Comparison of ENCODE assay signal across 17 cellular contexts in the genomic region with DNA sequence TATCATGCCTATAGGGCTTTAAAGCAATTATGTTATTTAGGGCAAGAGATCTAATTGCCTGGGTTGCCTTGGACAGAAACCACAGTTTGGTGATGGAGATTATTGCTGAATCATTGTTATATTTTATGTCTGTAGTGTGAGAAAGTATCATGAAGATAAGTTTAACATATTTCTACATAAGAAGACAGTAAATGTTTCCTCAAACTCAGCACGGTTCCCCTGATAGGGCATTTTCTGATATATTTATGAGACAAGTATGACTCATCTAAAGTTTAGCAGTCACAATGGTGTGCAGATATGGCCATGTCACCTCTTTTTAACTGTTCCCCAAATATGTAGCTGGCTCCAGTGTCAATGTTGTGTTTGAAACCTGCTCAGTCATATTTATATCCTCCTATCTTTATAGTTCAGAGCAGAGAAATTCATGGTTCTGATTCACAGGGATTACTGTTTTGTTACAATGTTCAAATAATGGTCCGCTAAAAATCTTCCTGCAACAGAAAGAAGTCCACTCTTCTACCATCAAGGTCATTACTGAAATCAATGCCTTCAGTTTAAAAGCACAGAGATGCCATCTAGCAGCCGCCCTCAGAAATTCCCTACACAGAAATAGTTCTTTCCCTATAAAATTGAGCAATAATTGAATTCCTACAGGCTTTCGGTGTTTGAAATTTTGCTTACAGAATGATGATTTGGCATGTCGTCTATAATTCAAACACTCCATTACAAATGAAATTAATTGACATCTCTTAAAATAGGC. TPM values are rescaled to one million over a fixed set of nuclear protein-coding genes. Genes with fewer than 3 reads are reported as not detected.
A peak's percentile ranks its signal among the peaks of the same experiment; 100 is the strongest.
DNase-seq lines count a peak whose midpoint lies in the region; ATAC-seq, FAIRE-seq and TF ChIP-seq lines count a peak whose summit lies in the region.
"Had no signal": no experiment of that assay in that cellular context is flagged by ENCODE, and none has a peak within 500 bp of the region (broad histone marks: within the 10 kb centered on the region; RNA-seq: fewer than 3 reads in every experiment).

No MANE protein-coding gene starts in this region.

- no peak overlapping the region for H2AFZ ChIP-seq in SK-N-SH (ENCODE audit: low read depth)
- H2AFZ ChIP-seq in K562 (ENCODE audit: low read depth, low read length): no peak overlapping the region

- TF ChIP-seq CTCF in SK-N-SH (IDR thresholded peaks at IDR 0.05) (no peak), K562 (IDR thresholded peaks at IDR 0.05 in 2 of 3, conservative IDR thresholded peaks at IDR 0.05 in 1 of 3; ENCODE audit: insufficient read depth in 2 of 3, low read depth in 1 of 3, low read length in 3 of 3) (no peak)

- no peaks in the 10 kb centered on the region for H3K9me1 ChIP-seq in K562 (ENCODE audit: control insufficient read depth, insufficient read depth, low read length)

- TF ChIP-seq RAD21 in SK-N-SH (IDR thresholded peaks at IDR 0.05; ENCODE audit: low read length) (peak; percentile 37; the same call in 1 of the 2 replicates), K562 (CRISPR knock-in tag; conservative IDR thresholded peaks at IDR 0.05 in 1 of 2, IDR thresholded peaks at IDR 0.05 in 1 of 2) (no peak)

- H3K9ac ChIP-seq in SK-N-SH (no peak overlapping the region), K562 (ENCODE audit: insufficient read depth in 1 of 2, low read depth in 2 of 2, low read length in 2 of 2) (no peak overlapping the region)

- CTCF ChIA-PET in SK-N-SH (lab: Yijun Ruan, JAX): interaction anchor here (0.5 to 5.0 kb wide), 7 partner anchors 11 to 473 kb away, joined by 3 to 29 read pairs (median 4); no protein-coding TSS in a partner anchor
- CTCF ChIA-PET in K562 (lab: Yijun Ruan, JAX; ENCODE audit: low intra/inter-chr PET ratio): no interaction called here

- intact Hi-C loops in K562 (cut with micrococcal nuclease): no loop called here

- H3K27me3 ChIP-seq in SK-N-SH (ENCODE audit: insufficient read depth) (peaks cover 7% of the 10 kb centered on the region; the same call in 1 of the 2 replicates), K562 (ENCODE audit: control insufficient read depth in 2 of 2, insufficient read depth in 2 of 2, low read length in 2 of 2) (no peaks in the 10 kb centered on the region)
- H3K27me3 ChIP-seq: SJCRH30 had no signal

- peaks cover 0 to 8% (median 0%) of the 10 kb centered on the region in 9 donors for H3K9me3 Mint-ChIP-seq in naive thymus-derived CD8-positive, alpha-beta T cell
- H3K9me3 Mint-ChIP-seq in activated naive CD8-positive, alpha-beta T cell treated with anti-CD3 and anti-CD28 coated beads for 36 hours: no peaks in the 10 kb centered on the region
- H3K9me3 Mint-ChIP-seq: T-helper 2 cell treated with Interferon-gamma antibody and Interleukin-4, amounts not matched to agents 5 μg/mL and 100 μg/mL, for 36 hours had no signal

- no peak for DNase-seq in SK-N-SH
- DNase-seq in NCI-H446 (lab: John Stamatoyannopoulos, UW): peak; percentile 73 to 84
- DNase-seq in K562 (ENCODE audit: extremely low read depth in 1 of 4, low spot score in 3 of 4): no peak
- DNase-seq in putamen (ENCODE audit: low spot score): peak; percentile 3
- DNase-seq in naive thymus-derived CD8-positive, alpha-beta T cell: no peak
- no peak for DNase-seq in activated naive CD8-positive, alpha-beta T cell treated with anti-CD3 and anti-CD28 coated beads for 36 hours
- no peak for DNase-seq in GF-D8 (lab: John Stamatoyannopoulos, UW)
- DNase-seq: DMS79, GOT3, NCI-H1105, NCI-H2081 treated with DMSO at 0.1 percent for 48 hours, NCI-H2227 treated with DMSO at 0.1 percent for 48 hours, RPMI8226 had no signal

- no TSS peak for BruUV-seq in K562 (replicated peaks; lab: Mats Ljungman, UMichigan)

- no peaks in the 10 kb centered on the region for H3K36me3 ChIP-seq in SK-N-SH (replicated peaks in 1 of 2; ENCODE audit: control insufficient read depth in 1 of 2, insufficient read depth in 2 of 2, low read length in 1 of 2)
- H3K36me3 ChIP-seq in K562 (ENCODE audit: control insufficient read depth, insufficient read depth, low read length): no peaks in the 10 kb centered on the region
- H3K36me3 ChIP-seq: SJCRH30 had no signal

- no peak overlapping the region for H3K4me3 Mint-ChIP-seq in naive thymus-derived CD8-positive, alpha-beta T cell
- H3K4me3 Mint-ChIP-seq in activated naive CD8-positive, alpha-beta T cell treated with anti-CD3 and anti-CD28 coated beads for 36 hours: no peak overlapping the region
- H3K4me3 Mint-ChIP-seq: T-helper 2 cell treated with Interferon-gamma antibody and Interleukin-4, amounts not matched to agents 5 μg/mL and 100 μg/mL, for 36 hours had no signal

- POLR2A ChIA-PET in SK-N-SH (lab: Yijun Ruan, JAX): no interaction called here
- POLR2A ChIA-PET in K562 (lab: Yijun Ruan, JAX): no interaction called here
- POLR2A ChIA-PET in naive thymus-derived CD8-positive, alpha-beta T cell (lab: Charles Lee): no interaction called here

- H3K27ac ChIP-seq in SK-N-SH (ENCODE audit: low read depth in 2 of 2, low read length in 1 of 2) (no peak overlapping the region), K562 (ENCODE audit: extremely low read depth, low read depth, low read length) (no peak overlapping the region)
- H3K27ac ChIP-seq: SJCRH30 had no signal

- no peak for FAIRE-seq in K562 (lab: Jason Lieb, UNC)

- ATAC-seq in SK-N-SH treated with all-trans-retinoic acid at 6 μM for 48 hours (no peak), K562 (no peak)
- ATAC-seq in naive thymus-derived CD8-positive, alpha-beta T cell: no peak
- ATAC-seq: PC-3 had no signal

- no peak overlapping the region for H3K4me2 ChIP-seq in SK-N-SH
- H3K4me2 ChIP-seq in K562 (ENCODE audit: insufficient read depth, low read length): no peak overlapping the region

- H3K4me3 ChIP-seq in SK-N-SH (ENCODE audit: low read depth in 2 of 2, low read length in 1 of 2) (no peak overlapping the region), K562 (no peak overlapping the region)
- H3K4me3 ChIP-seq: SJCRH30 had no signal

- H3K36me3 Mint-ChIP-seq in naive thymus-derived CD8-positive, alpha-beta T cell: peaks cover 0 to 4% (median 0%) of the 10 kb centered on the region in 3 donors
- no peaks in the 10 kb centered on the region for H3K36me3 Mint-ChIP-seq in activated naive CD8-positive, alpha-beta T cell treated with anti-CD3 and anti-CD28 coated beads for 36 hours

- 50% methylated on average over 5 of the region's 5 CpGs for WGBS in SK-N-SH (ENCODE audit: low lambda C conversion rate)
- 5% methylated on average over 5 of the region's 5 CpGs for WGBS in K562 (ENCODE audit: insufficient coverage, low coverage, missing lambda C conversion rate)

- H3K4me1 ChIP-seq in SK-N-SH (ENCODE audit: control insufficient read depth in 1 of 2, insufficient read depth in 2 of 2, low read depth in 1 of 2, low read length in 1 of 2) (no peaks in the 10 kb centered on the region; a peak in 2 of 4 replicates), K562 (replicated peaks in 1 of 2; ENCODE audit: control insufficient read depth in 2 of 2, insufficient read depth in 2 of 2, low read length in 2 of 2) (no peaks in the 10 kb centered on the region)
- H3K4me1 ChIP-seq: SJCRH30 had no signal

- peaks cover 0 to 4% (median 0%) of the 10 kb centered on the region in 4 donors for H3K4me1 Mint-ChIP-seq in naive thymus-derived CD8-positive, alpha-beta T cell
- peaks cover 3% of the 10 kb centered on the region for H3K4me1 Mint-ChIP-seq in activated naive CD8-positive, alpha-beta T cell treated with anti-CD3 and anti-CD28 coated beads for 36 hours

- H3K27ac Mint-ChIP-seq in naive thymus-derived CD8-positive, alpha-beta T cell: no peak overlapping the region
- H3K27ac Mint-ChIP-seq in activated naive CD8-positive, alpha-beta T cell treated with anti-CD3 and anti-CD28 coated beads for 36 hours: no peak overlapping the region
- H3K27ac Mint-ChIP-seq: T-helper 2 cell treated with Interferon-gamma antibody and Interleukin-4, amounts not matched to agents 5 μg/mL and 100 μg/mL, for 36 hours had no signal

- 0 out of 2 replicates have a peak, but pooled peaks cover 3% of the 10 kb centered on the region for H3K9me2 ChIP-seq in SK-N-SH

- H3F3A ChIP-seq in SK-N-SH (replicated peaks; ENCODE audit: insufficient read depth): no peaks in the 10 kb centered on the region

- H4K20me1 ChIP-seq in SK-N-SH (ENCODE audit: insufficient read depth): no peaks in the 10 kb centered on the region
- H4K20me1 ChIP-seq in K562 (replicated peaks; ENCODE audit: control insufficient read depth, insufficient read depth, low read length): no peaks in the 10 kb centered on the region

- peaks cover 12 to 22% (median 16%) of the 10 kb centered on the region in 5 donors for H3K27me3 Mint-ChIP-seq in naive thymus-derived CD8-positive, alpha-beta T cell
- H3K27me3 Mint-ChIP-seq in activated naive CD8-positive, alpha-beta T cell treated with anti-CD3 and anti-CD28 coated beads for 36 hours: peaks cover 30% of the 10 kb centered on the region

- H3K79me2 ChIP-seq in SK-N-SH (ENCODE audit: insufficient read depth) (no peaks in the 10 kb centered on the region), K562 (ENCODE audit: control insufficient read depth, insufficient read depth, low read length) (no peaks in the 10 kb centered on the region)

- H3K9me3 ChIP-seq in SK-N-SH (no peaks in the 10 kb centered on the region), K562 (replicated peaks; ENCODE audit: control insufficient read depth, insufficient read depth, low read depth, low read length) (no peaks in the 10 kb centered on the region)
- H3K9me3 ChIP-seq: SJCRH30 had no signal

- TF ChIP-seq EP300 in SK-N-SH (IDR thresholded peaks at IDR 0.05; ENCODE audit: borderline replicate concordance in 1 of 2, low read depth in 1 of 2, low read length in 1 of 2): no peak
- TF ChIP-seq EP300 in K562 (IDR thresholded peaks at IDR 0.05; ENCODE audit: low read length): no peak

- no peak for TF ChIP-seq POLR2A in K562 (conservative IDR thresholded peaks at IDR 0.05)

- in situ Hi-C loops in K562 (cut with MboI): no loop called here

RNA-seq across cellular contexts. Expression of gene OLFM3, which starts 3.7 kb away (rescaled TPM):
- polyA plus RNA-seq in SK-N-SH (2012; rRNA removed): 0.03 TPM in 1 of 2 replicates, not detected in the other
- polyA plus RNA-seq in SK-N-SH (2012; cell fraction: cytosol; rRNA removed): 0.01 and 0.03 TPM in 2 replicates
- not detected in 2 replicates for polyA plus RNA-seq in SK-N-SH (2012; cell fraction: nucleus; rRNA removed)
- not detected in 2 replicates for total RNA-seq in K562 (2011; cell fraction: chromatin; rRNA removed; ENCODE audit: low replicate concordance)
- not detected in 2 replicates for total RNA-seq in K562 (2011; cell fraction: nucleolus; rRNA removed)
- not detected in 2 replicates for total RNA-seq in K562 (2011; cell fraction: nucleoplasm; rRNA removed)
- total RNA-seq in K562 (2014; rRNA removed): not detected in 2 replicates
- total RNA-seq in K562 (2014; rRNA removed; fragmentation: Illumina TruSeq; extraction: Trizol): not detected in 2 replicates
- 0.07 TPM in 1 of 2 replicates, not detected in the other for total RNA-seq in K562 (2015; rRNA removed; fragmentation: Illumina TruSeq; extraction: Trizol)
- not detected in 2 replicates for total RNA-seq in K562 (2021)
- not detected in 2 replicates for polyA plus RNA-seq in K562 (2011; rRNA removed)
- not detected in 2 replicates for polyA plus RNA-seq in K562 (2011; cell fraction: cytosol; rRNA removed)
- not detected in 2 replicates for polyA plus RNA-seq in K562 (2011; cell fraction: nucleus; rRNA removed)
- 0.03 and 0.04 TPM in 2 replicates for polyA plus RNA-seq in K562 (2012)
- not detected in 2 replicates for polyA plus RNA-seq in K562 (2014; fragmentation: Illumina TruSeq; extraction: Trizol)
- polyA plus RNA-seq in K562 (2014; fragmentation: Nextera tagmentation; extraction: Ambion mirVana): not detected
- not detected in 2 replicates for polyA plus RNA-seq in K562 (2014; rRNA removed)
- not detected in 2 replicates for polyA minus RNA-seq in K562 (2011; rRNA and poly(A)+ RNA removed)
- not detected in 2 replicates for polyA minus RNA-seq in K562 (2011; cell fraction: cytosol; rRNA and poly(A)+ RNA removed)
- polyA minus RNA-seq in K562 (2011; cell fraction: nucleus; rRNA and poly(A)+ RNA removed): not detected in 2 replicates
- not detected for total RNA-seq in naive thymus-derived CD8-positive, alpha-beta T cell
- not detected for polyA plus RNA-seq in naive thymus-derived CD8-positive, alpha-beta T cell
- total RNA-seq in activated naive CD8-positive, alpha-beta T cell treated with anti-CD3 and anti-CD28 coated beads for 36 hours: not detected
- total RNA-seq: PC-3 had no signal

Comparison
In these comparisons a context has a peak if more than half of its experiments do, and no peak if none do; other contexts are left out.
1. DNase-seq: peak in NCI-H446 (2 of 2) and putamen (single experiment); none in SK-N-SH (single experiment), K562 (0 of 4), naive thymus-derived CD8-positive, alpha-beta T cell (0 of 10), activated naive CD8-positive, alpha-beta T cell treated with anti-CD3 and anti-CD28 coated beads for 36 hours (single experiment) and GF-D8 (single experiment).
2. Of the 27 proteins assayed by ChIP-seq in both K562 and SK-N-SH: peak only in K562: none; only in SK-N-SH: RAD21; in both: none; in neither: 26.